ENCODE assay signal across 12 cellular contexts in genomic region chr6:75402296-75402695, GRCh38.
DNase-seq lines count a peak whose midpoint lies in the region; ATAC-seq lines count a peak whose summit lies in the region.
"Had no signal": no experiment of that assay in that cellular context is flagged by ENCODE, and none has a peak within 500 bp of the region (broad histone marks: within the 10 kb centered on the region; RNA-seq: fewer than 3 reads in every experiment).

No MANE protein-coding gene starts in this region.

- peaks cover 5% of the 10 kb centered on the region for H3K4me1 Mint-ChIP-seq in T-helper 17 cell
- H3K4me1 Mint-ChIP-seq: stimulated activated naive CD8-positive, alpha-beta T cell treated with anti-CD3 and anti-CD28 coated beads, Interleukin-15, amount 100 ng/mL, for 72 hours had no signal

- no peak overlapping the region for H3K4ac ChIP-seq in trophoblast cell (ENCODE audit: low read depth, low read length)

- no peak overlapping the region for H2AK5ac ChIP-seq in trophoblast cell (ENCODE audit: low read length)

- no peak overlapping the region for H3K27ac ChIP-seq in trophoblast cell (ENCODE audit: low read depth, low read length)

- H3K27ac Mint-ChIP-seq in T-helper 17 cell: no peak overlapping the region
- H3K27ac Mint-ChIP-seq: dendritic cell treated with granulocyte-macrophage colony-stimulating factor and Interleukin-4, amounts not matched to agents 40 ng/mL and 50 ng/mL, for 4 days; stimulated activated naive CD8-positive, alpha-beta T cell treated with anti-CD3 and anti-CD28 coated beads, Interleukin-15, amount 100 ng/mL, for 72 hours had no signal

- no peaks in the 10 kb centered on the region for H3K9me3 ChIP-seq in MG63
- no peaks in the 10 kb centered on the region for H3K9me3 ChIP-seq in trophoblast cell (ENCODE audit: insufficient read depth, low read depth, low read length)
- H3K9me3 ChIP-seq in T-helper 17 cell (ENCODE audit: control insufficient read depth, low read length, poor library complexity, severe bottlenecking): no peaks in the 10 kb centered on the region
- H3K9me3 ChIP-seq: Caco-2 had no signal

- H3K23ac ChIP-seq in trophoblast cell (ENCODE audit: low read length): no peak overlapping the region

- H4K12ac ChIP-seq in trophoblast cell (ENCODE audit: low read depth, low read length): no peak overlapping the region

- no CpG with 5 or more reads among the region's 3 CpGs for WGBS in trophoblast cell (ENCODE audit: extremely low coverage, insufficient coverage, insufficient read length)

- H3K79me1 ChIP-seq in trophoblast cell (ENCODE audit: low read length): peaks cover 4% of the 10 kb centered on the region

- H4K91ac ChIP-seq in trophoblast cell (ENCODE audit: low read depth, low read length): no peak overlapping the region

- H2AFZ ChIP-seq in trophoblast cell (ENCODE audit: insufficient read depth, low read length, poor library complexity): no peak overlapping the region

- ATAC-seq in HG03521 (IDR thresholded peaks at IDR 0.05; ENCODE audit: unreplicated experiment) (no peak), T-helper 17 cell (no peak)
- ATAC-seq: left lobe of liver; stimulated activated naive CD8-positive, alpha-beta T cell treated with anti-CD3 and anti-CD28 coated beads, Interleukin-15, amount 100 ng/mL, for 72 hours had no signal

- no peaks in the 10 kb centered on the region for H3K36me3 Mint-ChIP-seq in T-helper 17 cell (ENCODE audit: low read depth)

- H3K9ac ChIP-seq in trophoblast cell (ENCODE audit: low read length): no peak overlapping the region

- H3K4me3 ChIP-seq in MG63 (no peak overlapping the region), trophoblast cell (ENCODE audit: low read depth, low read length) (no peak overlapping the region)

- H3K4me1 ChIP-seq in trophoblast cell (ENCODE audit: control insufficient read depth in 1 of 2, insufficient read depth in 2 of 2, low read length in 2 of 2): peaks cover 5 to 6% of the 10 kb centered on the region in 2 experiments

- H3K36me3 ChIP-seq in MG63 (no peaks in the 10 kb centered on the region), trophoblast cell (ENCODE audit: control insufficient read depth in 1 of 2, insufficient read depth in 2 of 2, low read length in 2 of 2) (no peaks in the 10 kb centered on the region)

- H3K27me3 Mint-ChIP-seq in T-helper 17 cell: peaks cover 7% of the 10 kb centered on the region
- H3K27me3 Mint-ChIP-seq: dendritic cell treated with granulocyte-macrophage colony-stimulating factor and Interleukin-4, amounts not matched to agents 40 ng/mL and 50 ng/mL, for 4 days had no signal

- no peak overlapping the region for H3K4me3 Mint-ChIP-seq in T-helper 17 cell
- H3K4me3 Mint-ChIP-seq: dendritic cell treated with granulocyte-macrophage colony-stimulating factor and Interleukin-4, amounts not matched to agents 40 ng/mL and 50 ng/mL, for 4 days; stimulated activated naive CD8-positive, alpha-beta T cell treated with anti-CD3 and anti-CD28 coated beads, Interleukin-15, amount 100 ng/mL, for 72 hours had no signal

- no peak overlapping the region for H3K18ac ChIP-seq in trophoblast cell (ENCODE audit: low read length)

- no peak overlapping the region for H3K4me2 ChIP-seq in trophoblast cell (ENCODE audit: low read length)

- no peak overlapping the region for H2BK12ac ChIP-seq in trophoblast cell (ENCODE audit: low read length)

- H2BK120ac ChIP-seq in trophoblast cell (ENCODE audit: insufficient read depth, low read length, poor library complexity): no peak overlapping the region

- no peaks in the 10 kb centered on the region for H3K79me2 ChIP-seq in trophoblast cell (ENCODE audit: control insufficient read depth, insufficient read depth, low read length, poor library complexity)

- no peak overlapping the region for H2BK5ac ChIP-seq in trophoblast cell (ENCODE audit: low read depth, low read length, poor library complexity)

- H3K27me3 ChIP-seq in MG63: no peaks in the 10 kb centered on the region
- no peaks in the 10 kb centered on the region for H3K27me3 ChIP-seq in trophoblast cell (ENCODE audit: insufficient read depth, low read length)

- no peak overlapping the region for H3K14ac ChIP-seq in trophoblast cell (ENCODE audit: low read length)

- DNase-seq in GM03348 (ENCODE audit: low spot score): peak; percentile 52
- peak; percentile 76 for DNase-seq in MG63
- DNase-seq in fibroblast of gingiva (ENCODE audit: low read depth): peak; percentile 66
- peak; percentile 23 to 58 for DNase-seq in trophoblast cell
- DNase-seq in T-helper 17 cell: no peak
- no peak for DNase-seq in T-helper 2 cell
- DNase-seq in stimulated activated CD4-positive, alpha-beta T cell treated with anti-CD3 and anti-CD28 coated beads, Interleukin-2, amount 100 ng/mL, for 48 hours: no peak
- DNase-seq: Caco-2; stimulated activated naive CD8-positive, alpha-beta T cell treated with anti-CD3 and anti-CD28 coated beads, Interleukin-15, amount 100 ng/mL, for 72 hours had no signal

- H4K8ac ChIP-seq in trophoblast cell (ENCODE audit: low read depth, low read length): no peak overlapping the region

Comparison
In these comparisons a context has a peak if more than half of its experiments do, and no peak if none do; other contexts are left out.
1. DNase-seq: peak in GM03348 (single experiment), MG63 (single experiment), fibroblast of gingiva (single experiment) and trophoblast cell (2 of 2); none in T-helper 17 cell (0 of 3), T-helper 2 cell (0 of 5) and stimulated activated CD4-positive, alpha-beta T cell treated with anti-CD3 and anti-CD28 coated beads, Interleukin-2, amount 100 ng/mL, for 48 hours (0 of 2).